ENCODE assay signal across 8 cellular contexts in the genomic region with DNA sequence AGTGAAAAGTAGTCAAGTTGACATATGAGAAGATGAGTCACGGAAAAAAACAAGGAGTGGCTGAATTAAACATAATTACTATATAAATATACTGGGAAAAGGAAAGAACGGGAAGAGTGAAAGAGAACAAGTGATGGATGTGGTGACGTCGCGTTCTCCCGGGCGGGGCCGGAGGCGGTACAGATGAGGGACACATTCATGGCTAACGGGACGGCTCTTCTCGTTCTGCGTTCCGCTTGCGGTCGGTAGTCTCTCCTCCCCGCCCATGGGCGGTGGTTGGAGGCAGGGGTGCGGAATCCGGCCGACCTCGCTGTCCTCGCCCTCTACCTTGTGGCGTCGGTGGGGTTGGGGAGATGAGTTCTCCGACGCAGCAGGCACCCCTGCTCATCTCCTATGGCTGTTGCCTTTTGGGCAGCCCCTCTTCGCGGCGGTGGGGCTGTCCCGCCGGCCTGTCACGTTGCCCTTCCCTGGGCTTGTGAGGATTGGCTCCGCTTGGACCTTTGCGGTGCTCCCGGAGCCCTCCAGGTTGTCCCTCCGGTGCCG. TPM values are rescaled to one million over a fixed set of nuclear protein-coding genes. Genes with fewer than 3 reads are reported as not detected.
DNase-seq lines count a peak whose midpoint lies in the region; ATAC-seq and TF ChIP-seq lines count a peak whose summit lies in the region.

No MANE protein-coding gene starts in this region.

- peak overlapping the region; percentile 54 for H3K4me3 Mint-ChIP-seq in activated CD4-positive, alpha-beta T cell treated with anti-CD3 and anti-CD28 coated beads for 36 hours

- CTCF ChIA-PET in activated CD4-positive, alpha-beta T cell treated with anti-CD3 and anti-CD28 coated beads for 36 hours (lab: Charles Lee) = interaction anchor here (2.3 to 2.7 kb wide), 2 partner anchors 116 to 163 kb away, joined by 22 to 27 read pairs; no protein-coding TSS in a partner anchor

- no peaks in the 10 kb centered on the region for H3K9me3 Mint-ChIP-seq in activated CD4-positive, alpha-beta T cell treated with anti-CD3 and anti-CD28 coated beads for 36 hours (ENCODE audit: low read depth)

- H3K27me3 Mint-ChIP-seq in activated CD4-positive, alpha-beta T cell treated with anti-CD3 and anti-CD28 coated beads for 36 hours = peaks cover 52% of the 10 kb centered on the region

- TF ChIP-seq POLR2A in stomach (IDR thresholded peaks at IDR 0.05) = no peak

- H3K4me1 ChIP-seq in iPS-18a (ENCODE audit: control insufficient read depth, low read depth, low read length) = no peaks in the 10 kb centered on the region
- H3K4me1 ChIP-seq in stomach = peaks cover 4 to 10% (median 6%) of the 10 kb centered on the region in 4 donors

- TF ChIP-seq EP300 in stomach (IDR thresholded peaks at IDR 0.05) = no peak

- no peaks in the 10 kb centered on the region for H3K36me3 Mint-ChIP-seq in activated CD4-positive, alpha-beta T cell treated with anti-CD3 and anti-CD28 coated beads for 36 hours (ENCODE audit: low read depth)

- peak; percentile 63 for DNase-seq in activated CD4-positive, alpha-beta T cell treated with anti-CD3 and anti-CD28 coated beads for 36 hours
- no peak for DNase-seq in activated CD4-positive, alpha-beta T cell treated with anti-CD3 and anti-CD28 coated beads for 1 hour
- peak; percentile 69 for DNase-seq in activated effector memory CD4-positive, alpha-beta T cell treated with anti-CD3 and anti-CD28 coated beads, Interleukin-2, amount 50 U/mL, for 16 hours
- DNase-seq in stomach (peak; percentile 53), LoVo (ENCODE audit: low spot score) (no peak), NCI-H1417 treated with DMSO at 0.1 percent for 48 hours (lab: John Stamatoyannopoulos, UW) (no peak), Ammon's horn (ENCODE audit: low spot score) (no peak)

- H3K27me3 ChIP-seq in iPS-18a (ENCODE audit: control insufficient read depth, insufficient read depth, low read length) = peaks cover 40% of the 10 kb centered on the region
- peaks cover 0 to 64% (median 17%) of the 10 kb centered on the region in 3 donors for H3K27me3 ChIP-seq in stomach

- TF ChIP-seq CTCF in stomach (IDR thresholded peaks at IDR 0.05) = no peak

- intact Hi-C loops in activated CD4-positive, alpha-beta T cell treated with anti-CD3 and anti-CD28 coated beads for 36 hours (cut with DNase I, micrococcal nuclease) = no loop called here
- intact Hi-C loops in stomach (cut with DNase I; ENCODE audit: low total_unique reads) = loop anchor here (5.0 kb wide), 1 partner anchor 167 kb away; no protein-coding TSS in a partner anchor

- no peak for ATAC-seq in activated CD4-positive, alpha-beta T cell treated with anti-CD3 and anti-CD28 coated beads for 36 hours

- peak overlapping the region; percentile 39 for H3K4me3 ChIP-seq in iPS-18a (ENCODE audit: low read length)
- H3K4me3 ChIP-seq in stomach = peak overlapping the region in 3 of 4 donors; percentile 9 to 41 (median 23)

- H3K4me1 Mint-ChIP-seq in activated CD4-positive, alpha-beta T cell treated with anti-CD3 and anti-CD28 coated beads for 36 hours = peaks cover 19% of the 10 kb centered on the region

- WGBS in stomach, 5 donors = 4 to 12% (median 10%) methylated on average over 28 to 38 of the region's 38 CpGs

- H3K27ac Mint-ChIP-seq in activated CD4-positive, alpha-beta T cell treated with anti-CD3 and anti-CD28 coated beads for 36 hours = no peak overlapping the region

- H3K9me3 ChIP-seq in iPS-18a (ENCODE audit: control insufficient read depth, low read depth, low read length) (no peaks in the 10 kb centered on the region), stomach (no peaks in the 10 kb centered on the region)

- no peak overlapping the region for H3K27ac ChIP-seq in iPS-18a (ENCODE audit: low read length)
- no peak overlapping the region for H3K27ac ChIP-seq in stomach

- H3K36me3 ChIP-seq in iPS-18a (ENCODE audit: control insufficient read depth, low read depth, low read length) = no peaks in the 10 kb centered on the region
- no peaks in the 10 kb centered on the region for H3K36me3 ChIP-seq in stomach

- POLR2A ChIA-PET in activated CD4-positive, alpha-beta T cell treated with anti-CD3 and anti-CD28 coated beads for 36 hours (lab: Charles Lee) = no interaction called here

- no peak overlapping the region for H3K9ac ChIP-seq in iPS-18a (ENCODE audit: low read length)

RNA-seq across cellular contexts. Expression of gene HLA-G, which starts 22.5 kb away (rescaled TPM):
- under 1 TPM; 0.35 to 0.55 TPM for total RNA-seq in activated CD4-positive, alpha-beta T cell treated with anti-CD3 and anti-CD28 coated beads for 36 hours
- not detected for total RNA-seq in stomach
- polyA plus RNA-seq in stomach = 1 to 10 TPM in 1 of 3 donors, under 1 TPM in 1, not detected in 1; 0.10 to 3.6 TPM

Comparison
In these comparisons a context has a peak if more than half of its experiments do, and no peak if none do; other contexts are left out.
1. DNase-seq: peak in activated CD4-positive, alpha-beta T cell treated with anti-CD3 and anti-CD28 coated beads for 36 hours (single experiment), activated effector memory CD4-positive, alpha-beta T cell treated with anti-CD3 and anti-CD28 coated beads, Interleukin-2, amount 50 U/mL, for 16 hours (single experiment) and stomach (single experiment); none in activated CD4-positive, alpha-beta T cell treated with anti-CD3 and anti-CD28 coated beads for 1 hour (single experiment), LoVo (single experiment), NCI-H1417 treated with DMSO at 0.1 percent for 48 hours (single experiment) and Ammon's horn (single experiment).